In genomic region chr22:23837911-23838685, GRCh38 we compare ENCODE assay signal across 8 cellular contexts. TPM values are rescaled to one million over a fixed set of nuclear protein-coding genes. Genes with fewer than 3 reads are reported as not detected.
DNase-seq lines count a peak whose midpoint lies in the region; ATAC-seq, FAIRE-seq and TF ChIP-seq lines count a peak whose summit lies in the region.

No MANE protein-coding gene starts in this region.

- CTCF ChIA-PET in A549 (lab: Yijun Ruan, JAX), result interaction anchor here (1.2 to 5.3 kb wide), 2 partner anchors 12 to 70 kb away, joined by 3 to 31 read pairs; partner anchors contain the start of gene CHCHD10

- WGBS in A549 (ENCODE audit: missing lambda C conversion rate), result 98% methylated on average over 32 of the region's 41 CpGs
- WGBS in small intestine, 3 donors, result 25 to 37% (median 32%) methylated on average over 37 to 41 of the region's 41 CpGs

- no peak for TF ChIP-seq POLR2A in A549 (IDR thresholded peaks at IDR 0.05; ENCODE audit: low read length)

- no peak for ATAC-seq in A549
- ATAC-seq in GM19397 (IDR thresholded peaks at IDR 0.05; ENCODE audit: unreplicated experiment), result peak; percentile 4
- peak; percentile 1 for ATAC-seq in esophagus mucosa

- peaks cover 3 to 6% of the 10 kb centered on the region in 2 donors for H3K36me3 ChIP-seq in small intestine (ENCODE audit: control insufficient read depth in 2 of 2, insufficient read depth in 2 of 2, low read length in 2 of 2)

- DNase-seq in A549 (ENCODE audit: low read depth in 1 of 2, low spot score in 1 of 2) (no peak), NOMO-1 treated with dmso at 0.1 percent for 144 hours (lab: John Stamatoyannopoulos, UW; ENCODE audit: unreplicated experiment) (peak; percentile 44), small intestine (no peak), AG20443 (ENCODE audit: low spot score) (no peak), NCI-H1436 (lab: John Stamatoyannopoulos, UW) (no peak), NCI-H510A treated with DMSO at 0.1 percent for 48 hours (lab: John Stamatoyannopoulos, UW) (no peak)

- H3K27ac ChIP-seq in A549 (no peak overlapping the region), small intestine (ENCODE audit: low read depth in 1 of 2, low read length in 1 of 2) (peak overlapping the region in 1 of 2 donors; percentile 48)

- no peak for TF ChIP-seq CTCF in A549 (IDR thresholded peaks at IDR 0.05)

- H3K4me1 ChIP-seq in A549 (peaks cover 10% of the 10 kb centered on the region; the same call in 1 of the 3 replicates), small intestine (ENCODE audit: control insufficient read depth in 2 of 2, insufficient read depth in 1 of 2, low read depth in 1 of 2, low read length in 1 of 2) (no peaks in the 10 kb centered on the region)

- no peaks in the 10 kb centered on the region for H3K27me3 ChIP-seq in small intestine (ENCODE audit: control insufficient read depth in 2 of 2, insufficient read depth in 2 of 2, low read length in 2 of 2)

- FAIRE-seq in A549 (lab: Jason Lieb, UNC) (no peak), small intestine (lab: Jason Lieb, UNC) (no peak)

- POLR2A ChIA-PET in A549 (lab: Yijun Ruan, JAX), result no interaction called here

- peak overlapping the region; percentile 35; the same call in 1 of the 3 replicates for H3K4me3 ChIP-seq in A549
- H3K4me3 ChIP-seq in small intestine (ENCODE audit: low read depth in 1 of 2, low read length in 2 of 2), result peak overlapping the region; percentile 58 to 64

- TF ChIP-seq EP300 in A549 (IDR thresholded peaks at IDR 0.05), result no peak

- TF ChIP-seq RAD21 in A549 (conservative IDR thresholded peaks at IDR 0.05 in 1 of 2, IDR thresholded peaks at IDR 0.05 in 1 of 2), result no peak

- no peaks in the 10 kb centered on the region for H3K9me3 ChIP-seq in A549
- no peaks in the 10 kb centered on the region for H3K9me3 ChIP-seq in small intestine (ENCODE audit: control insufficient read depth, low read depth)

- peak overlapping the region; percentile 81 for H3K4me2 ChIP-seq in A549

TF ChIP-seq in A549, 52 proteins besides CTCF, POLR2A, EP300 and RAD21:
- TF ChIP-seq POLR2AphosphoS2 (conservative IDR thresholded peaks at IDR 0.05; ENCODE audit: low read length) (no peak), TP53 (CRISPR knock-in tag; IDR thresholded peaks at IDR 0.05) (no peak), HOXA7 (CRISPR knock-in tag; IDR thresholded peaks at IDR 0.05) (no peak), HMGXB4 (CRISPR knock-in tag; IDR thresholded peaks at IDR 0.05; ENCODE audit: borderline replicate concordance) (no peak), ZC3H11A (IDR thresholded peaks at IDR 0.05) (no peak), ESRRA (IDR thresholded peaks at IDR 0.05; ENCODE audit: borderline replicate concordance, low read length) (no peak), BCL3 (IDR thresholded peaks at IDR 0.05) (no peak), PHF8 (IDR thresholded peaks at IDR 0.05; ENCODE audit: borderline replicate concordance, low read depth) (no peak), CBX2 (IDR thresholded peaks at IDR 0.05; ENCODE audit: borderline replicate concordance, low read depth) (no peak), JUNB (IDR thresholded peaks at IDR 0.05) (no peak), REST (IDR thresholded peaks at IDR 0.05) (no peak), HDAC2 (IDR thresholded peaks at IDR 0.05) (no peak), HOXB5 (CRISPR knock-in tag; IDR thresholded peaks at IDR 0.05) (no peak), GATA3 (IDR thresholded peaks at IDR 0.05; ENCODE audit: borderline replicate concordance) (no peak)
- TF ChIP-seq, protein P1, sequence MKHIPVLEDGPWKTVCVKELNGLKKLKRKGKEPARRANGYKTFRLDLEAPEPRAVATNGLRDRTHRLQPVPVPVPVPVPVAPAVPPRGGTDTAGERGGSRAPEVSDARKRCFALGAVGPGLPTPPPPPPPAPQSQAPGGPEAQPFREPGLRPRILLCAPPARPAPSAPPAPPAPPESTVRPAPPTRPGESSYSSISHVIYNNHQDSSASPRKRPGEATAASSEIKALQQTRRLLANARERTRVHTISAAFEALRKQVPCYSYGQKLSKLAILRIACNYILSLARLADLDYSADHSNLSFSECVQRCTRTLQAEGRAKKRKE (CRISPR knock-in tag; IDR thresholded peaks at IDR 0.05; ENCODE audit: low read depth), result no peak

RNA-seq across cellular contexts. Expression of gene DERL3, which starts 0.7 kb away (rescaled TPM):
- polyA plus RNA-seq in A549 (2011; rRNA removed) (0.08 and 0.34 TPM in 2 replicates), A549 (2017; fragmentation: RNase III; extraction: RNeasy Plus Mini Kit Qiagen cat#74134 plus additional on column Dnase treatment) (0.18 to 0.40 TPM (median 0.34 TPM) in 3 replicates), small intestine (10 to 100 TPM in 2 of 3 donors, 1 to 10 TPM in 1; 2.0 to 33.0 (median 24.3) TPM)
- 0.39 and 0.44 TPM in 2 replicates for polyA plus RNA-seq in A549 (2012; cell fraction: cytosol; rRNA removed)
- 1.3 and 1.5 TPM in 2 replicates for polyA plus RNA-seq in A549 (2012; cell fraction: nucleus; rRNA removed)
- 0.05 and 0.41 TPM in 2 replicates for polyA minus RNA-seq in A549 (2011; rRNA and poly(A)+ RNA removed)
- total RNA-seq in esophagus mucosa, result 1.5 TPM

RNA-seq across cellular contexts. Expression of gene SLC2A11, which starts 19.6 kb away (rescaled TPM):
- 5.6 and 6.9 TPM in 2 replicates for polyA plus RNA-seq in A549 (2011; rRNA removed)
- polyA plus RNA-seq in A549 (2012; cell fraction: cytosol; rRNA removed), result 8.1 and 8.9 TPM in 2 replicates
- 18.4 and 18.6 TPM in 2 replicates for polyA plus RNA-seq in A549 (2012; cell fraction: nucleus; rRNA removed)
- polyA plus RNA-seq in A549 (2017; fragmentation: RNase III; extraction: RNeasy Plus Mini Kit Qiagen cat#74134 plus additional on column Dnase treatment), result 9.5 to 12.4 TPM (median 12.4 TPM) in 3 replicates
- 7.8 and 12.7 TPM in 2 replicates for polyA minus RNA-seq in A549 (2011; rRNA and poly(A)+ RNA removed)
- total RNA-seq in esophagus mucosa, result 1.2 TPM
- polyA plus RNA-seq in small intestine, result 1 to 10 TPM; 3.6 to 6.5 (median 5.4) TPM

RNA-seq across cellular contexts. Expression of gene SMARCB1, which starts 51.3 kb away (rescaled TPM):
- polyA plus RNA-seq in A549 (2011; rRNA removed) (98.1 and 133 TPM in 2 replicates), A549 (2017; fragmentation: RNase III; extraction: RNeasy Plus Mini Kit Qiagen cat#74134 plus additional on column Dnase treatment) (59.2 to 66.9 TPM (median 65.6 TPM) in 3 replicates), small intestine (10 to 100 TPM; 29.3 to 74.3 (median 36.2) TPM)
- 116 and 130 TPM in 2 replicates for polyA plus RNA-seq in A549 (2012; cell fraction: cytosol; rRNA removed)
- 79.3 and 88.2 TPM in 2 replicates for polyA plus RNA-seq in A549 (2012; cell fraction: nucleus; rRNA removed)
- polyA minus RNA-seq in A549 (2011; rRNA and poly(A)+ RNA removed), result 45.4 and 48.5 TPM in 2 replicates
- 60.3 TPM for total RNA-seq in esophagus mucosa

RNA-seq across cellular contexts. Expression of gene MIF, which starts 56.1 kb away (rescaled TPM):
- polyA plus RNA-seq in A549 (2011; rRNA removed) (173 and 197 TPM in 2 replicates), A549 (2017; fragmentation: RNase III; extraction: RNeasy Plus Mini Kit Qiagen cat#74134 plus additional on column Dnase treatment) (752 to 794 TPM (median 776 TPM) in 3 replicates), small intestine (100 to 1,000 TPM; 335 to 743 (median 354) TPM)
- 1,143 and 1,530 TPM in 2 replicates for polyA plus RNA-seq in A549 (2012; cell fraction: cytosol; rRNA removed)
- polyA plus RNA-seq in A549 (2012; cell fraction: nucleus; rRNA removed), result 593 and 1,308 TPM in 2 replicates
- 47.5 and 66.5 TPM in 2 replicates for polyA minus RNA-seq in A549 (2011; rRNA and poly(A)+ RNA removed)
- 956 TPM for total RNA-seq in esophagus mucosa

Comparison
In these comparisons a context has a peak if more than half of its experiments do, and no peak if none do; other contexts are left out.
1. ATAC-seq: peak in GM19397 (single experiment) and esophagus mucosa (single experiment); none in A549 (0 of 2).